Comparison of ENCODE assay signal across 14 cellular contexts in the genomic region with DNA sequence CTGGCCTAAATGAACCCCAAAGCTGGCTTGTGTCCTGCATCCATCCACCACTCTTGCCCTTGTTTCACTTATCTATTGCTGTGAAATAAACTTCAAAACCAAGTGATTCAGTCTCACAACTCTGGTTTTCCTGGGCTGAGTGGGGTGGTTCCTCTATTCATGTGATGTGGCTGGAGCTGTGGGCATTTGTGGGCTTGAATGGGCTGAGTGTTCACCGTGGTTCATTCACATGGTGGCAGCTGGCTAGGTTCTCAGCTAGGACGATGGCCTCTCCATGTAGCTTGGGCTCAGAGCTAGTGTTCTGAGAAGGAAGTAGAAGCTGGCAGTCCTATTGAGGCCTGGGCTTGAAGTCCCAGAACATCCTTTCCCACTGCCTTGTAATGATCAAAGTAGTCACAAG.
DNase-seq lines count a peak whose midpoint lies in the region; ATAC-seq lines count a peak whose summit lies in the region.
"Had no signal": no experiment of that assay in that cellular context is flagged by ENCODE, and none has a peak within 500 bp of the region (broad histone marks: within the 10 kb centered on the region; RNA-seq: fewer than 3 reads in every experiment).

No MANE protein-coding gene starts in this region.

- H3K4me1 Mint-ChIP-seq in activated naive CD4-positive, alpha-beta T cell treated with anti-CD3 and anti-CD28 coated beads, Interleukin-2, amount 50 U/mL, for 24 hours: peaks cover 84% of the 10 kb centered on the region
- peaks cover 83% of the 10 kb centered on the region for H3K4me1 Mint-ChIP-seq in activated naive CD8-positive, alpha-beta T cell treated with anti-CD3 and anti-CD28 coated beads, Interleukin-2, amount 50 U/mL, for 24 hours
- H3K4me1 Mint-ChIP-seq in stimulated activated effector memory CD8-positive, alpha-beta T cell treated with anti-CD3 and anti-CD28 coated beads, Interleukin-12 subunit alpha, Interleukin-12 subunit beta, amount 100 ng/mL, for 72 hours: peaks cover 81% of the 10 kb centered on the region

- H3K27me3 Mint-ChIP-seq in activated naive CD4-positive, alpha-beta T cell treated with anti-CD3 and anti-CD28 coated beads, Interleukin-2, amount 50 U/mL, for 24 hours: no peaks in the 10 kb centered on the region
- no peaks in the 10 kb centered on the region for H3K27me3 Mint-ChIP-seq in activated naive CD8-positive, alpha-beta T cell treated with anti-CD3 and anti-CD28 coated beads, Interleukin-2, amount 50 U/mL, for 24 hours

- no peak for ATAC-seq in activated naive CD8-positive, alpha-beta T cell treated with anti-CD3 and anti-CD28 coated beads, Interleukin-2, amount 50 U/mL, for 24 hours
- peak; percentile 4 for ATAC-seq in stimulated activated effector memory CD8-positive, alpha-beta T cell treated with anti-CD3 and anti-CD28 coated beads, Interleukin-12 subunit alpha, Interleukin-12 subunit beta, amount 100 ng/mL, for 72 hours

- no peak for DNase-seq in activated naive CD4-positive, alpha-beta T cell treated with Interleukin-2 at 50 U/mL for 16 hours
- DNase-seq in MV-4-11 (lab: John Stamatoyannopoulos, UW) (peak; percentile 55), DMS79 (lab: John Stamatoyannopoulos, UW) (no peak), NCI-H1105 treated with DMSO at 0.1 percent for 48 hours (lab: John Stamatoyannopoulos, UW) (no peak)
- no peak for DNase-seq in activated naive CD8-positive, alpha-beta T cell treated with anti-CD3 and anti-CD28 coated beads, Interleukin-2, amount 50 U/mL, for 24 hours
- no peak for DNase-seq in stimulated activated effector memory CD8-positive, alpha-beta T cell treated with anti-CD3 and anti-CD28 coated beads, Interleukin-12 subunit alpha, Interleukin-12 subunit beta, amount 100 ng/mL, for 72 hours (ENCODE audit: low spot score in 2 of 2)
- DNase-seq in central memory CD4-positive, alpha-beta T cell: no peak
- DNase-seq: COR-L47, head of caudate nucleus, left ventricle myocardium inferior, NCI-H1048, NCI-H2029 treated with DMSO at 0.1 percent for 48 hours, thyroid gland had no signal

- peaks cover 41% of the 10 kb centered on the region for H3K36me3 Mint-ChIP-seq in activated naive CD4-positive, alpha-beta T cell treated with anti-CD3 and anti-CD28 coated beads, Interleukin-2, amount 50 U/mL, for 24 hours
- H3K36me3 Mint-ChIP-seq in activated naive CD8-positive, alpha-beta T cell treated with anti-CD3 and anti-CD28 coated beads, Interleukin-2, amount 50 U/mL, for 24 hours (ENCODE audit: low read depth): peaks cover 66% of the 10 kb centered on the region
- peaks cover 81% of the 10 kb centered on the region for H3K36me3 Mint-ChIP-seq in stimulated activated effector memory CD8-positive, alpha-beta T cell treated with anti-CD3 and anti-CD28 coated beads, Interleukin-12 subunit alpha, Interleukin-12 subunit beta, amount 100 ng/mL, for 72 hours

- no peaks in the 10 kb centered on the region for H3K9me3 Mint-ChIP-seq in activated naive CD4-positive, alpha-beta T cell treated with anti-CD3 and anti-CD28 coated beads, Interleukin-2, amount 50 U/mL, for 24 hours
- no peaks in the 10 kb centered on the region for H3K9me3 Mint-ChIP-seq in activated naive CD8-positive, alpha-beta T cell treated with anti-CD3 and anti-CD28 coated beads, Interleukin-2, amount 50 U/mL, for 24 hours
- H3K9me3 Mint-ChIP-seq in stimulated activated effector memory CD8-positive, alpha-beta T cell treated with anti-CD3 and anti-CD28 coated beads, Interleukin-12 subunit alpha, Interleukin-12 subunit beta, amount 100 ng/mL, for 72 hours: no peaks in the 10 kb centered on the region

- H3K27ac Mint-ChIP-seq in activated naive CD4-positive, alpha-beta T cell treated with anti-CD3 and anti-CD28 coated beads, Interleukin-2, amount 50 U/mL, for 24 hours: peak overlapping the region; percentile 70
- peak overlapping the region; percentile 55 for H3K27ac Mint-ChIP-seq in activated naive CD8-positive, alpha-beta T cell treated with anti-CD3 and anti-CD28 coated beads, Interleukin-2, amount 50 U/mL, for 24 hours
- H3K27ac Mint-ChIP-seq in stimulated activated effector memory CD8-positive, alpha-beta T cell treated with anti-CD3 and anti-CD28 coated beads, Interleukin-12 subunit alpha, Interleukin-12 subunit beta, amount 100 ng/mL, for 72 hours: peak overlapping the region; percentile 60

- no peak overlapping the region for H3K4me3 Mint-ChIP-seq in activated naive CD4-positive, alpha-beta T cell treated with anti-CD3 and anti-CD28 coated beads, Interleukin-2, amount 50 U/mL, for 24 hours
- H3K4me3 Mint-ChIP-seq in activated naive CD8-positive, alpha-beta T cell treated with anti-CD3 and anti-CD28 coated beads, Interleukin-2, amount 50 U/mL, for 24 hours: no peak overlapping the region
- H3K4me3 Mint-ChIP-seq in stimulated activated effector memory CD8-positive, alpha-beta T cell treated with anti-CD3 and anti-CD28 coated beads, Interleukin-12 subunit alpha, Interleukin-12 subunit beta, amount 100 ng/mL, for 72 hours: no peak overlapping the region
